In the genomic region with DNA sequence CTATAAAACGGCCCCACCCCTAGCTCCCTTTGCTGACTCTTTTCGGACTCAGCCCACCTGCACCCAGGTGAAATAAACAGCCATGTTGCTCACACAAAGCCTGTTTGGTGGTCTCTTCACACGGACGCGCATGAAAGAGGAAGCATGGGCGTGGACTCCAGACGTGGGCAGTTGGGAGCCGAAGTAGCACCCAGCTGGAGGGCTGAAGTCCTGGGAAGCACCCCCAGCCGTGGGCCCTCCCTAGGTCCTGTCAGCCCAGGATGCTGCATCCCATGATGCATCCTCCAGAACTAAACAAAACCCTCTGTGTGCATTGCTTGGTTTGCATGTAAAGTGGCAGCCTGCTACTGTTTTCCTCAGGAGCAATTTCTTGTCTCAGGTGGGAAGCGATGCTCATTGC, we compare ENCODE assay signal across 25 cellular contexts.
"Had no signal": no experiment of that assay in that cellular context is flagged by ENCODE, and none has a peak within 500 bp of the region (broad histone marks: within the 10 kb centered on the region; RNA-seq: fewer than 3 reads in every experiment).

No MANE protein-coding gene starts in this region.

- H3K4me1 ChIP-seq: colonic mucosa, foreskin keratinocyte, gastrocnemius medialis, gastroesophageal sphincter had no signal

- H3K27me3 ChIP-seq: colonic mucosa, foreskin keratinocyte, gastroesophageal sphincter, hepatocyte had no signal

- ATAC-seq: effector memory CD8-positive, alpha-beta T cell; esophagus mucosa; foreskin keratinocyte; gastrocnemius medialis; gastroesophageal sphincter; heart left ventricle had no signal

- H3K27ac ChIP-seq: colonic mucosa, coronary artery, dorsolateral prefrontal cortex, epithelial cell of prostate, esophagus muscularis mucosa, esophagus squamous epithelium, foreskin keratinocyte, gastrocnemius medialis, gastroesophageal sphincter, heart left ventricle, hepatocyte had no signal

- H3K36me3 ChIP-seq: colonic mucosa, esophagus muscularis mucosa, esophagus squamous epithelium, gastrocnemius medialis, gastroesophageal sphincter, heart left ventricle had no signal

- H3K4me3 ChIP-seq: colonic mucosa, coronary artery, dorsolateral prefrontal cortex, esophagus muscularis mucosa, esophagus squamous epithelium, gastrocnemius medialis, gastroesophageal sphincter, heart left ventricle, hepatocyte had no signal

- H3K9me3 ChIP-seq: colonic mucosa, esophagus muscularis mucosa, esophagus squamous epithelium, gastrocnemius medialis, gastroesophageal sphincter, heart left ventricle had no signal

- H3K4me2 ChIP-seq: hepatocyte had no signal

- DNase-seq: colonic mucosa; cortex of kidney; dermis blood vessel endothelial cell; dorsolateral prefrontal cortex; effector CD4-positive, alpha-beta T cell; effector CD8-positive, alpha-beta T cell; effector memory CD4-positive, alpha-beta T cell; effector memory CD8-positive, alpha-beta T cell; endodermal cell; erythroblast; esophagus squamous epithelium; foreskin fibroblast; foreskin keratinocyte; foreskin melanocyte; gastrocnemius medialis; glutamatergic neuron; head of caudate nucleus; heart left ventricle; hippocampal formation had no signal
